ENCODE assay signal across 20 cellular contexts in the genomic region with DNA sequence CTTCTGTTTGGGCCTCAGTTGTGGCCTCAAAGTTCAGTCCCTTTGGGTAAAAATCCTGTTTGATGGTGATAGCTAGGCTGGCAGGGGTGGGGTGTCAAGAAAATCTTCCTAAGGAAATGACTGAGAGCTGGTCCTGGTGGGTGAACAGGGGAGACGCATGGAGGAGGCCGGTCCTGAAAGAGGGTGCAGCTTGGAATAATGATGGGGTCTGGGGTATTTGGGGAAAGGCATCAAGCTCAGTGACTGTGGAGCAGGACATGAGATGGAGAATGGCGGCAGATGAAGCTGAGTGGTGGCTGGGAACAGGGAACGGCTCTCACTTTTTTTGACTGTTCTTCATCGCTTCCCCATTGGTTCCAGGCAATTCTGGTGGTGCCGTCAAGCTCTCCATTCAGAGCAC.
A peak's percentile ranks its signal among the peaks of the same experiment; 100 is the strongest.
DNase-seq lines count a peak whose midpoint lies in the region; TF ChIP-seq lines count a peak whose summit lies in the region.
"Had no signal": no experiment of that assay in that cellular context is flagged by ENCODE, and none has a peak within 500 bp of the region (broad histone marks: within the 10 kb centered on the region; RNA-seq: fewer than 3 reads in every experiment).

No MANE protein-coding gene starts in this region.

- TF ChIP-seq CTCF in endodermal cell (conservative IDR thresholded peaks at IDR 0.05): no peak
- TF ChIP-seq CTCF in nephron (IDR thresholded peaks at IDR 0.05; ENCODE audit: unreplicated experiment in 3 of 3): no peak
- TF ChIP-seq CTCF in glutamatergic neuron (IDR thresholded peaks at IDR 0.05; ENCODE audit: partially characterized antibody, unreplicated experiment): no peak

- H3K27ac ChIP-seq in SJCRH30 (peak overlapping the region; percentile 51; the same call in 1 of the 2 replicates), endodermal cell (ENCODE audit: low read depth, low read length) (no peak overlapping the region)
- H3K27ac ChIP-seq: BLaER1 had no signal

- peaks cover 43% of the 10 kb centered on the region for H3K4me1 ChIP-seq in SJCRH30
- peaks cover 11% of the 10 kb centered on the region for H3K4me1 ChIP-seq in endodermal cell (ENCODE audit: control insufficient read depth, insufficient read depth, low read length)

- H3K27me3 ChIP-seq in SJCRH30 (no peaks in the 10 kb centered on the region), endodermal cell (ENCODE audit: control insufficient read depth, insufficient read depth, low read length, poor library complexity, severe bottlenecking) (no peaks in the 10 kb centered on the region)
- H3K27me3 ChIP-seq: BLaER1 had no signal

- DNase-seq in SJCRH30 (no peak), endodermal cell (no peak), NCI-H2227 (lab: John Stamatoyannopoulos, UW; ENCODE audit: unreplicated experiment) (no peak), glutamatergic neuron (no peak), HuH-7 (ENCODE audit: low spot score) (no peak)
- no peak for DNase-seq in activated CD4-positive, alpha-beta T cell treated with anti-CD3 and anti-CD28 coated beads for 4 hours
- DNase-seq: CD4-positive, alpha-beta T cell; COR-L47; DMS79; KBM-7; MM.1S; NCI-H1048; NCI-H1417 treated with DMSO at 0.1 percent for 48 hours; NCI-H187; NCI-H2107; NCI-H2227 treated with DMSO at 0.1 percent for 48 hours; NCI-H524; NCI-H774 had no signal

- no peak overlapping the region for H3K9ac ChIP-seq in endodermal cell (ENCODE audit: extremely low read depth, low read length, poor library complexity, severe bottlenecking)
- H3K9ac ChIP-seq: BLaER1 had no signal

- H3K27me3 Mint-ChIP-seq in endodermal cell (ENCODE audit: insufficient read depth) (no peaks in the 10 kb centered on the region), nephron (ENCODE audit: low read depth) (peaks cover 5% of the 10 kb centered on the region), glutamatergic neuron (ENCODE audit: unreplicated experiment) (no peaks in the 10 kb centered on the region)

- H3K4me1 Mint-ChIP-seq in endodermal cell (peaks cover 48% of the 10 kb centered on the region), nephron (peaks cover 85% of the 10 kb centered on the region), glutamatergic neuron (ENCODE audit: low read depth, unreplicated experiment) (peaks cover 15% of the 10 kb centered on the region)

- H3K9me3 Mint-ChIP-seq in endodermal cell (no peaks in the 10 kb centered on the region), nephron (no peaks in the 10 kb centered on the region), glutamatergic neuron (ENCODE audit: unreplicated experiment) (no peaks in the 10 kb centered on the region)
- H3K9me3 Mint-ChIP-seq: CD4-positive, alpha-beta T cell had no signal

- H3K9me3 ChIP-seq in SJCRH30 (replicated peaks) (no peaks in the 10 kb centered on the region), endodermal cell (ENCODE audit: control insufficient read depth, low read length) (no peaks in the 10 kb centered on the region)
- H3K9me3 ChIP-seq: BLaER1 had no signal

- H3K36me3 Mint-ChIP-seq in endodermal cell (ENCODE audit: low read depth) (no peaks in the 10 kb centered on the region), nephron (ENCODE audit: low read depth) (no peaks in the 10 kb centered on the region), glutamatergic neuron (ENCODE audit: unreplicated experiment) (peaks cover 1% of the 10 kb centered on the region)

- H3K4me3 Mint-ChIP-seq in endodermal cell (no peak overlapping the region), nephron (no peak overlapping the region), glutamatergic neuron (ENCODE audit: unreplicated experiment) (no peak overlapping the region)
- H3K4me3 Mint-ChIP-seq: CD4-positive, alpha-beta T cell had no signal

- 92 to 97% methylated on average over 5 to 6 of the region's 6 CpGs for WGBS in endodermal cell (ENCODE audit: insufficient coverage in 1 of 2, insufficient read length in 1 of 2), 2 experiments

- H3K27ac Mint-ChIP-seq in endodermal cell: peak overlapping the region; percentile 38
- peak overlapping the region; percentile 87 to 92 (median 91) for H3K27ac Mint-ChIP-seq in nephron
- no peak overlapping the region for H3K27ac Mint-ChIP-seq in glutamatergic neuron (ENCODE audit: unreplicated experiment)
- H3K27ac Mint-ChIP-seq: CD4-positive, alpha-beta T cell had no signal

- H3K36me3 ChIP-seq in SJCRH30 (no peaks in the 10 kb centered on the region), endodermal cell (ENCODE audit: control insufficient read depth, insufficient read depth, low read length) (no peaks in the 10 kb centered on the region)
- H3K36me3 ChIP-seq: BLaER1 had no signal

- H3K4me3 ChIP-seq in SJCRH30 (no peak overlapping the region), endodermal cell (ENCODE audit: low read length) (no peak overlapping the region)
- H3K4me3 ChIP-seq: BLaER1 had no signal
